28 cellular contexts compared by ENCODE assay signal in the genomic region with DNA sequence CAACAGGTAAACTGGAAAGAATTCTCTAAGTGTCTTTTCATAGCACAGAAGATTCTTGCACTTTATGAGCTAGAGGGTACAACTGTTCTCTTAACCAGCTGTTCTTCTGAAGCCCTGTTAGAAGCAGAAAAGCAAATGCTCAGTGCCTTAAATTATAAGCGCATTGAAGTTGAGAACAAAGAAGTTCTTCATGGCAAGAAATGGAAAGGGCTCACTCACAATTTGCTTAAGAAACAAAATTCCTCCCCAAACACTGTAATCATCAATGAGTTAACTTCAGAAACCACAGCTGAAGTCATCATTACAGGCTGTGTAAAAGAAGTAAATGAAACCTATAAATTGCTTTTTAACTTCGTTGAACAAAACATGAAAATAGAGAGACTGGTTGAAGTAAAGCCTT.
"Had no signal": no experiment of that assay in that cellular context is flagged by ENCODE, and none has a peak within 500 bp of the region (broad histone marks: within the 10 kb centered on the region; RNA-seq: fewer than 3 reads in every experiment).

No MANE protein-coding gene starts in this region.

- H3K27ac ChIP-seq: breast epithelium, gastrocnemius medialis, thoracic aorta, VCaP had no signal

- ATAC-seq: activated CD8-positive, alpha-beta memory T cell treated with anti-CD3 and anti-CD28 coated beads, Interleukin-2, amount 10 ng/mL, durations not matched to agents 7 days and 5 days; gastrocnemius medialis; left colon; natural killer cell treated with Interleukin-12 subunit alpha and Interleukin-12 subunit beta and Interleukin-15 and Interleukin-18, amount 100 ng/mL, for 72 hours; right cardiac atrium had no signal

- H3K9me3 ChIP-seq: breast epithelium, gastrocnemius medialis, spleen, thoracic aorta had no signal

- H3K4me3 Mint-ChIP-seq: activated CD4-positive, alpha-beta memory T cell treated with anti-CD3 and anti-CD28 coated beads for 36 hours; activated CD4-positive, alpha-beta T cell treated with anti-CD3 and anti-CD28 coated beads, Interleukin-2, amount 10 ng/mL, durations not matched to agents 24 days and 14 days; activated CD8-positive, alpha-beta memory T cell treated with anti-CD3 and anti-CD28 coated beads, Interleukin-2, amount 10 ng/mL, durations not matched to agents 7 days and 5 days; activated naive CD4-positive, alpha-beta T cell treated with anti-CD3 and anti-CD28 coated beads, Interleukin-2, amount 10 ng/mL, durations not matched to agents 7 days and 5 days; natural killer cell treated with Interleukin-12 subunit alpha and Interleukin-12 subunit beta and Interleukin-15 and Interleukin-18, amount 100 ng/mL, for 72 hours; stimulated activated naive CD8-positive, alpha-beta T cell treated with anti-CD3 and anti-CD28 coated beads, Interleukin-15, Interleukin-2, amounts not matched to agents 100 ng/mL and 50 ng/mL, for 24 hours had no signal

- H3K27me3 Mint-ChIP-seq: activated CD4-positive, alpha-beta memory T cell treated with anti-CD3 and anti-CD28 coated beads for 36 hours; activated CD4-positive, alpha-beta T cell treated with anti-CD3 and anti-CD28 coated beads, Interleukin-2, amount 10 ng/mL, durations not matched to agents 24 days and 14 days; activated CD8-positive, alpha-beta memory T cell treated with anti-CD3 and anti-CD28 coated beads, Interleukin-2, amount 10 ng/mL, durations not matched to agents 7 days and 5 days; activated naive CD4-positive, alpha-beta T cell treated with anti-CD3 and anti-CD28 coated beads, Interleukin-2, amount 10 ng/mL, durations not matched to agents 7 days and 5 days; natural killer cell treated with Interleukin-12 subunit alpha and Interleukin-12 subunit beta and Interleukin-15 and Interleukin-18, amount 100 ng/mL, for 72 hours; stimulated activated naive CD8-positive, alpha-beta T cell treated with anti-CD3 and anti-CD28 coated beads, Interleukin-15, Interleukin-2, amounts not matched to agents 100 ng/mL and 50 ng/mL, for 24 hours had no signal

- H3K27ac Mint-ChIP-seq: activated CD4-positive, alpha-beta memory T cell treated with anti-CD3 and anti-CD28 coated beads for 36 hours; activated CD8-positive, alpha-beta memory T cell treated with anti-CD3 and anti-CD28 coated beads, Interleukin-2, amount 10 ng/mL, durations not matched to agents 7 days and 5 days; activated naive CD4-positive, alpha-beta T cell treated with anti-CD3 and anti-CD28 coated beads, Interleukin-2, amount 10 ng/mL, durations not matched to agents 7 days and 5 days; natural killer cell treated with Interleukin-12 subunit alpha and Interleukin-12 subunit beta and Interleukin-15 and Interleukin-18, amount 100 ng/mL, for 72 hours had no signal

- H3K27me3 ChIP-seq: breast epithelium, gastrocnemius medialis, spleen had no signal

- DNase-seq: activated CD4-positive, alpha-beta memory T cell treated with anti-CD3 and anti-CD28 coated beads for 36 hours; activated CD4-positive, alpha-beta T cell treated with anti-CD3 and anti-CD28 coated beads, Interleukin-2, amount 10 ng/mL, durations not matched to agents 24 days and 14 days; activated CD4-positive, CD25-positive, alpha-beta regulatory T cell treated with anti-CD3 and anti-CD28 coated beads, Interleukin-2, amount 50 U/mL, for 72 hours; activated CD8-positive, alpha-beta memory T cell treated with anti-CD3 and anti-CD28 coated beads, Interleukin-2, amount 10 ng/mL, durations not matched to agents 7 days and 5 days; activated effector memory CD4-positive, alpha-beta T cell treated with Interleukin-2 at 50 U/mL for 16 hours; activated naive CD4-positive, alpha-beta T cell treated with anti-CD3 and anti-CD28 coated beads, Interleukin-2, amount 10 ng/mL, durations not matched to agents 7 days and 5 days; amygdala; central memory CD4-positive, alpha-beta T cell; dermis blood vessel endothelial cell; effector CD8-positive, alpha-beta T cell; gastrocnemius medialis; glutamatergic neuron; kidney; left colon; posterior cingulate gyrus; spleen; T-helper 1 cell; T-helper 9 cell; trophoblast cell had no signal

- H3K4me3 ChIP-seq: breast epithelium, gastrocnemius medialis, spleen, thoracic aorta had no signal

- FAIRE-seq: colon, endometrium, kidney, TTC549 had no signal

- H3K4me1 ChIP-seq: breast epithelium, gastrocnemius medialis had no signal

- H3K9me3 Mint-ChIP-seq: activated CD4-positive, alpha-beta memory T cell treated with anti-CD3 and anti-CD28 coated beads for 36 hours; activated CD4-positive, alpha-beta T cell treated with anti-CD3 and anti-CD28 coated beads, Interleukin-2, amount 10 ng/mL, durations not matched to agents 24 days and 14 days; activated naive CD4-positive, alpha-beta T cell treated with anti-CD3 and anti-CD28 coated beads, Interleukin-2, amount 10 ng/mL, durations not matched to agents 7 days and 5 days; natural killer cell treated with Interleukin-12 subunit alpha and Interleukin-12 subunit beta and Interleukin-15 and Interleukin-18, amount 100 ng/mL, for 72 hours; stimulated activated naive CD8-positive, alpha-beta T cell treated with anti-CD3 and anti-CD28 coated beads, Interleukin-15, Interleukin-2, amounts not matched to agents 100 ng/mL and 50 ng/mL, for 24 hours had no signal
